In the genomic region with DNA sequence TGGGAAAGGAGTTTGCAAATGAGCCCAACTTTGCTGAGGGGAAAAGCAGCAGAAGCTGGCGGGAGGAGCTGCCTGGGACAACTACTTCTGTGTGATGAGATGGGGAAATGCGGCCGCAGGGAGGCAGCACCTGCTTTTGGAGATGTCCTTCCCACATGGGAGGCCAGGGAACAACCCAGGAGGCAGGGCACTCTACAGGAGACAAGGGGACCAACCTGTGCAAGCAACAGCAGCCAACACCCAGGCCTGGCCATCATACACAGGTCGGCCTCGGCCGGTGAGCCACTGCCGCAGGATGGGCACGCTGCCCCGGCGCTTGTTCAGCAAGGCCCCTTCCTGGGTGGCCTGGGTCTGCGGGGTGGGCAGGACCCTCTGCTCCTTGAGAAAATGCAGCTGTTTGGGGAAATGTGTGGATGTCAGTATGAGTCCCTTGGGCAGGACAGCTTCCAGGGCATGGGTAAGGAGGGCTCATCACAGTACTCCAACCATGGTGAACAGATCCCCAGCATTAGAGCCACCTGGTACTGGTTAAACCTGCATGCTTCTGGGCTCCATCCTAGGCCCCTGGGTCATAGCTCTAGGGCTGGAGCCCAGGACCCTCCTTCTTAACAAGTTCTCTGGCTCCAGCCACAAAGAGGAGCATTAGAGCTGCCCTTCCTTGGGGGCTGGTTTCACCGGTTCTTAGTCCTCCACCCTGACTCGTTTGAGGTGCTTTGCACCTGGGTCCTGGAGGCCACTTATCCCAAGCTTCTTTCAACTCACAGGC, we compare ENCODE assay signal across 11 cellular contexts. TPM values are rescaled to one million over a fixed set of nuclear protein-coding genes. Genes with fewer than 3 reads are reported as not detected.
A peak's percentile ranks its signal among the peaks of the same experiment; 100 is the strongest.
DNase-seq lines count a peak whose midpoint lies in the region; ATAC-seq and TF ChIP-seq lines count a peak whose summit lies in the region.
"Had no signal": no experiment of that assay in that cellular context is flagged by ENCODE, and none has a peak within 500 bp of the region (broad histone marks: within the 10 kb centered on the region; RNA-seq: fewer than 3 reads in every experiment).

No MANE protein-coding gene starts in this region.

- H3K36me3 Mint-ChIP-seq in activated naive CD4-positive, alpha-beta T cell treated with anti-CD3 and anti-CD28 coated beads, Interleukin-2, amount 50 U/mL, for 24 hours, result no peaks in the 10 kb centered on the region
- H3K36me3 Mint-ChIP-seq in activated naive CD4-positive, alpha-beta T cell treated with anti-CD3 and anti-CD28 coated beads, Interleukin-2, amount 10 ng/mL, durations not matched to agents 7 days and 5 days, result no peaks in the 10 kb centered on the region

- no peak overlapping the region for H3K9ac ChIP-seq in trophoblast cell (ENCODE audit: low read length)

- H3K27ac Mint-ChIP-seq in activated naive CD4-positive, alpha-beta T cell treated with anti-CD3 and anti-CD28 coated beads, Interleukin-2, amount 50 U/mL, for 24 hours, result peak overlapping the region; percentile 30
- no peak overlapping the region for H3K27ac Mint-ChIP-seq in activated naive CD4-positive, alpha-beta T cell treated with anti-CD3 and anti-CD28 coated beads, Interleukin-2, amount 10 ng/mL, durations not matched to agents 7 days and 5 days

- TF ChIP-seq CTCF in epithelial cell of esophagus (IDR thresholded peaks at IDR 0.05; ENCODE audit: insufficient read depth, low read depth, low read length, missing control alignments), result peak; percentile 48

- peaks cover 6% of the 10 kb centered on the region for H3K27me3 Mint-ChIP-seq in activated naive CD4-positive, alpha-beta T cell treated with anti-CD3 and anti-CD28 coated beads, Interleukin-2, amount 50 U/mL, for 24 hours
- H3K27me3 Mint-ChIP-seq in activated naive CD4-positive, alpha-beta T cell treated with anti-CD3 and anti-CD28 coated beads, Interleukin-2, amount 10 ng/mL, durations not matched to agents 7 days and 5 days, result peaks cover 62% of the 10 kb centered on the region

- no peaks in the 10 kb centered on the region for H3K4me1 ChIP-seq in trophoblast cell (ENCODE audit: control insufficient read depth in 1 of 2, insufficient read depth in 2 of 2, low read length in 2 of 2)
- H3K4me1 ChIP-seq: left lung had no signal

- H3K4me3 ChIP-seq in epithelial cell of esophagus (ENCODE audit: low read length) (no peak overlapping the region), trophoblast cell (ENCODE audit: low read depth, low read length) (no peak overlapping the region)
- H3K4me3 ChIP-seq: left lung had no signal

- H4K8ac ChIP-seq in trophoblast cell (ENCODE audit: low read depth, low read length), result no peak overlapping the region

- no peaks in the 10 kb centered on the region for H3K9me3 Mint-ChIP-seq in activated naive CD4-positive, alpha-beta T cell treated with anti-CD3 and anti-CD28 coated beads, Interleukin-2, amount 50 U/mL, for 24 hours
- H3K9me3 Mint-ChIP-seq in activated naive CD4-positive, alpha-beta T cell treated with anti-CD3 and anti-CD28 coated beads, Interleukin-2, amount 10 ng/mL, durations not matched to agents 7 days and 5 days, result no peaks in the 10 kb centered on the region

- no peak overlapping the region for H2BK120ac ChIP-seq in trophoblast cell (ENCODE audit: insufficient read depth, low read length, poor library complexity)

- no peak overlapping the region for H2AK5ac ChIP-seq in trophoblast cell (ENCODE audit: low read length)

- DNase-seq in activated naive CD4-positive, alpha-beta T cell treated with anti-CD3 and anti-CD28 coated beads, Interleukin-2, amount 10 ng/mL, durations not matched to agents 7 days and 5 days, result no peak
- DNase-seq in MV-4-11 (lab: John Stamatoyannopoulos, UW) (peak; percentile 20), epithelial cell of esophagus (ENCODE audit: low read depth) (peak; percentile 54), trophoblast cell (peak; percentile 33 to 56), AML-193 (lab: John Stamatoyannopoulos, UW) (no peak)
- no peak for DNase-seq in activated T-cell treated with anti-CD3 and anti-CD28 coated beads, Interleukin-2, amount 50 U/mL, for 1 hour
- DNase-seq: amniotic stem cell, left lung had no signal

- no peak overlapping the region for H2BK12ac ChIP-seq in trophoblast cell (ENCODE audit: low read length)

- no peak overlapping the region for H3K23ac ChIP-seq in trophoblast cell (ENCODE audit: low read length)

- no peak overlapping the region for H3K4me3 Mint-ChIP-seq in activated naive CD4-positive, alpha-beta T cell treated with anti-CD3 and anti-CD28 coated beads, Interleukin-2, amount 50 U/mL, for 24 hours
- no peak overlapping the region for H3K4me3 Mint-ChIP-seq in activated naive CD4-positive, alpha-beta T cell treated with anti-CD3 and anti-CD28 coated beads, Interleukin-2, amount 10 ng/mL, durations not matched to agents 7 days and 5 days

- no peak overlapping the region for H2AFZ ChIP-seq in trophoblast cell (ENCODE audit: insufficient read depth, low read length, poor library complexity)

- H3K79me2 ChIP-seq in trophoblast cell (ENCODE audit: control insufficient read depth, insufficient read depth, low read length, poor library complexity), result no peaks in the 10 kb centered on the region

- no peaks in the 10 kb centered on the region for H3K27me3 ChIP-seq in trophoblast cell (ENCODE audit: insufficient read depth, low read length)

- no peak overlapping the region for H2BK5ac ChIP-seq in trophoblast cell (ENCODE audit: low read depth, low read length, poor library complexity)

- no peak for ATAC-seq in HG03378 (IDR thresholded peaks at IDR 0.05; ENCODE audit: unreplicated experiment)
- ATAC-seq: left lung had no signal

- no peak overlapping the region for H4K91ac ChIP-seq in trophoblast cell (ENCODE audit: low read depth, low read length)

- no peak overlapping the region for H3K14ac ChIP-seq in trophoblast cell (ENCODE audit: low read length)

- H3K36me3 ChIP-seq in trophoblast cell (ENCODE audit: control insufficient read depth in 1 of 2, insufficient read depth in 2 of 2, low read length in 2 of 2), result no peaks in the 10 kb centered on the region
- H3K36me3 ChIP-seq: left lung had no signal

- CTCF ChIA-PET in activated naive CD4-positive, alpha-beta T cell treated with anti-CD3 and anti-CD28 coated beads, Interleukin-2, amount 10 ng/mL, durations not matched to agents 7 days and 5 days (lab: Charles Lee), result interaction anchor here (1.2 to 1.7 kb wide), 4 partner anchors 9 to 76 kb away, joined by 3 to 5 read pairs (median 4); no protein-coding TSS in a partner anchor

- H3K18ac ChIP-seq in trophoblast cell (ENCODE audit: low read length), result no peak overlapping the region

- no peak overlapping the region for H3K4me2 ChIP-seq in trophoblast cell (ENCODE audit: low read length)

- H4K12ac ChIP-seq in trophoblast cell (ENCODE audit: low read depth, low read length), result no peak overlapping the region

- WGBS in trophoblast cell (ENCODE audit: extremely low coverage, insufficient coverage, insufficient read length), result no CpG with 5 or more reads among the region's 13 CpGs

- no peak overlapping the region for H3K4ac ChIP-seq in trophoblast cell (ENCODE audit: low read depth, low read length)

- no peaks in the 10 kb centered on the region for H3K79me1 ChIP-seq in trophoblast cell (ENCODE audit: low read length)

- H3K4me1 Mint-ChIP-seq in activated naive CD4-positive, alpha-beta T cell treated with anti-CD3 and anti-CD28 coated beads, Interleukin-2, amount 50 U/mL, for 24 hours, result peaks cover 4% of the 10 kb centered on the region
- no peaks in the 10 kb centered on the region for H3K4me1 Mint-ChIP-seq in activated naive CD4-positive, alpha-beta T cell treated with anti-CD3 and anti-CD28 coated beads, Interleukin-2, amount 10 ng/mL, durations not matched to agents 7 days and 5 days

- H3K9me3 ChIP-seq in trophoblast cell (ENCODE audit: insufficient read depth, low read depth, low read length), result no peaks in the 10 kb centered on the region
- H3K9me3 ChIP-seq: left lung had no signal

- no peak overlapping the region for H3K27ac ChIP-seq in trophoblast cell (ENCODE audit: low read depth, low read length)
- H3K27ac ChIP-seq: epithelial cell of prostate, left lung had no signal

RNA-seq across cellular contexts. Expression of gene EPB42, which starts 11.6 kb away (rescaled TPM):
- polyA plus RNA-seq in trophoblast cell (2013), result not detected in 2 replicates

RNA-seq across cellular contexts. Expression of gene CCNDBP1, which starts 24.0 kb away (rescaled TPM):
- polyA plus RNA-seq in trophoblast cell (2013), result 56.8 and 61.3 TPM in 2 replicates

RNA-seq across cellular contexts. Expression of gene TGM5, which starts 57.5 kb away (rescaled TPM):
- polyA plus RNA-seq in trophoblast cell (2013), result 0.10 and 0.11 TPM in 2 replicates

Comparison
In these comparisons a context has a peak if more than half of its experiments do, and no peak if none do; other contexts are left out.
1. DNase-seq: peak in MV-4-11 (single experiment), epithelial cell of esophagus (single experiment) and trophoblast cell (2 of 2); none in activated naive CD4-positive, alpha-beta T cell treated with anti-CD3 and anti-CD28 coated beads, Interleukin-2, amount 10 ng/mL, durations not matched to agents 7 days and 5 days (single experiment), AML-193 (0 of 2) and activated T-cell treated with anti-CD3 and anti-CD28 coated beads, Interleukin-2, amount 50 U/mL, for 1 hour (single experiment).